ENCODE assay signal across 1 cellular context in genomic region chr17:75131278-75132017, GRCh38.
TF ChIP-seq lines count a peak whose summit lies in the region.

Gene NT5C (minus strand): TSS chr17:75131742. CDS start chr17:75131707, 35 bp downstream.

TF ChIP-seq in HEK293, 187 proteins besides CTCF, POLR2A, EP300 and RAD21 (continued from another document and continues in another):
- TF ChIP-seq, protein P1, sequence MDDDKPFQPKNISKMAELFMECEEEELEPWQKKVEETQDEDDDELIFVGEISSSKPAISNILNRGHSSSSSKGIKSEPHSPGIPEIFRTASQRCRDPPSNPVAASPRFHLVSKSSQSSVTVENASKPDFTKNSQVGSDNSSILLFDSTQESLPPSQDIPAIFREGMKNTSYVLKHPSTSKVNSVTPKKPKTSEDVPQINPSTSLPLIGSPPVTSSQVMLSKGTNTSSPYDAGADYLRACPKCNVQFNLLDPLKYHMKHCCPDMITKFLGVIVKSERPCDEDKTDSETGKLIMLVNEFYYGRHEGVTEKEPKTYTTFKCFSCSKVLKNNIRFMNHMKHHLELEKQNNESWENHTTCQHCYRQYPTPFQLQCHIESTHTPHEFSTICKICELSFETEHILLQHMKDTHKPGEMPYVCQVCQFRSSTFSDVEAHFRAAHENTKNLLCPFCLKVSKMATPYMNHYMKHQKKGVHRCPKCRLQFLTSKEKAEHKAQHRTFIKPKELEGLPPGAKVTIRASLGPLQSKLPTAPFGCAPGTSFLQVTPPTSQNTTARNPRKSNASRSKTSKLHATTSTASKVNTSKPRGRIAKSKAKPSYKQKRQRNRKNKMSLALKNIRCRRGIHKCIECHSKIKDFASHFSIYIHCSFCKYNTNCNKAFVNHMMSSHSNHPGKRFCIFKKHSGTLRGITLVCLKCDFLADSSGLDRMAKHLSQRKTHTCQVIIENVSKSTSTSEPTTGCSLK (tag by site-specific recombination; IDR thresholded peaks at IDR 0.05) = no peak
- TF ChIP-seq ATF2 (tag by site-specific recombination; IDR thresholded peaks at IDR 0.05; ENCODE audit: low read depth) (no peak), KLF10 (tag by site-specific recombination; IDR thresholded peaks at IDR 0.05) (peak; percentile 77; the same call in 1 of the 2 replicates), ZNF132 (tag by site-specific recombination; IDR thresholded peaks at IDR 0.05; ENCODE audit: borderline replicate concordance) (no peak), ZNF354C (tag by site-specific recombination; IDR thresholded peaks at IDR 0.05; ENCODE audit: borderline replicate concordance, low read depth) (no peak), GLI2 (tag by site-specific recombination; IDR thresholded peaks at IDR 0.05; ENCODE audit: borderline replicate concordance, low read depth) (no peak), ZFP3 (tag by site-specific recombination; IDR thresholded peaks at IDR 0.05; ENCODE audit: low read depth) (no peak), ZNF529 (tag by site-specific recombination; IDR thresholded peaks at IDR 0.05; ENCODE audit: insufficient replicate concordance) (no peak), ZNF416 (tag by site-specific recombination; IDR thresholded peaks at IDR 0.05) (no peak), ZNF341 (tag by site-specific recombination; IDR thresholded peaks at IDR 0.05; ENCODE audit: low read depth) (no peak), ZNF138 (tag by site-specific recombination; IDR thresholded peaks at IDR 0.05; ENCODE audit: borderline replicate concordance) (no peak), ZNF777 (tag by site-specific recombination; IDR thresholded peaks at IDR 0.05; ENCODE audit: borderline replicate concordance) (no peak; the same call in 1 of the 2 replicates), ZNF133 (tag by site-specific recombination; IDR thresholded peaks at IDR 0.05) (no peak), KLF1 (tag by site-specific recombination; IDR thresholded peaks at IDR 0.05) (0 out of 2 replicates have a peak, but pooled peaks have one; percentile 37), HOXC10 (CRISPR knock-in tag; IDR thresholded peaks at IDR 0.05) (peak; percentile 96; the same call in 1 of the 2 replicates), ZNF202 (tag by site-specific recombination; IDR thresholded peaks at IDR 0.05; ENCODE audit: borderline replicate concordance) (no peak), ZSCAN16 (tag by site-specific recombination; IDR thresholded peaks at IDR 0.05) (no peak), ZNF843 (tag by site-specific recombination; IDR thresholded peaks at IDR 0.05) (no peak), ZBTB17 (tag by site-specific recombination; IDR thresholded peaks at IDR 0.05) (no peak), ZSCAN5A (tag by site-specific recombination; IDR thresholded peaks at IDR 0.05) (no peak), HIC1 (tag by site-specific recombination; IDR thresholded peaks at IDR 0.05) (peak; percentile 39; the same call in 1 of the 2 replicates), ZNF561 (tag by site-specific recombination; IDR thresholded peaks at IDR 0.05; ENCODE audit: borderline replicate concordance) (peak; percentile 84; the same call in 1 of the 2 replicates), SP7 (tag by site-specific recombination; IDR thresholded peaks at IDR 0.05) (no peak), TRIM28 (IDR thresholded peaks at IDR 0.05; ENCODE audit: borderline replicate concordance, low read length) (no peak), MEIS1 (CRISPR knock-in tag; IDR thresholded peaks at IDR 0.05; ENCODE audit: borderline replicate concordance) (no peak), HOXD13 (CRISPR knock-in tag; IDR thresholded peaks at IDR 0.05; ENCODE audit: borderline replicate concordance) (no peak), ZNF404 (tag by site-specific recombination; IDR thresholded peaks at IDR 0.05) (no peak), ZNF274 (IDR thresholded peaks at IDR 0.05; ENCODE audit: low read length) (no peak), ZNF274 (tag by site-specific recombination; IDR thresholded peaks at IDR 0.05; ENCODE audit: borderline replicate concordance) (no peak), ZNF366 (tag by site-specific recombination; conservative IDR thresholded peaks at IDR 0.05) (no peak), ZSCAN23 (tag by site-specific recombination; IDR thresholded peaks at IDR 0.05) (no peak), ZNF510 (tag by site-specific recombination; IDR thresholded peaks at IDR 0.05; ENCODE audit: insufficient replicate concordance) (no peak), EGR2 (tag by site-specific recombination; IDR thresholded peaks at IDR 0.05; ENCODE audit: low read depth) (no peak), ZFHX2 (tag by site-specific recombination; conservative IDR thresholded peaks at IDR 0.05) (no peak), ZNF623 (tag by site-specific recombination; IDR thresholded peaks at IDR 0.05) (no peak), ZNF2 (tag by site-specific recombination; IDR thresholded peaks at IDR 0.05) (no peak), ZNF292 (tag by site-specific recombination; IDR thresholded peaks at IDR 0.05; ENCODE audit: borderline replicate concordance, low read depth) (no peak), ZNF214 (tag by site-specific recombination; IDR thresholded peaks at IDR 0.05; ENCODE audit: borderline replicate concordance) (no peak), ZNF433 (tag by site-specific recombination; IDR thresholded peaks at IDR 0.05; ENCODE audit: low read depth) (no peak), ZBTB7A (tag by site-specific recombination; IDR thresholded peaks at IDR 0.05; ENCODE audit: low read depth) (peak; percentile 70), REST (tag by site-specific recombination; IDR thresholded peaks at IDR 0.05) (no peak), SCRT2 (tag by site-specific recombination; IDR thresholded peaks at IDR 0.05) (no peak), ZNF837 (tag by site-specific recombination; IDR thresholded peaks at IDR 0.05) (0 out of 2 replicates have a peak, but pooled peaks have one; percentile 32), KLF16 (tag by site-specific recombination; IDR thresholded peaks at IDR 0.05) (no peak), ZNF518A (tag by site-specific recombination; conservative IDR thresholded peaks at IDR 0.05; ENCODE audit: low read depth) (no peak), ZNF707 (tag by site-specific recombination; IDR thresholded peaks at IDR 0.05) (no peak), ZNF677 (tag by site-specific recombination; IDR thresholded peaks at IDR 0.05) (no peak), ZNF248 (tag by site-specific recombination; IDR thresholded peaks at IDR 0.05) (no peak), ZNF121 (tag by site-specific recombination; IDR thresholded peaks at IDR 0.05) (0 out of 2 replicates have a peak, but pooled peaks have one; percentile 34), SCRT1 (tag by site-specific recombination; IDR thresholded peaks at IDR 0.05; ENCODE audit: borderline replicate concordance) (no peak), ZNF704 (tag by site-specific recombination; IDR thresholded peaks at IDR 0.05) (no peak)
